ENCODE assay signal across 8 cellular contexts in genomic region chr6:104929348-104929747, GRCh38.
"Had no signal": no experiment of that assay in that cellular context is flagged by ENCODE, and none has a peak within 500 bp of the region (broad histone marks: within the 10 kb centered on the region; RNA-seq: fewer than 3 reads in every experiment).

No MANE protein-coding gene starts in this region.

- FAIRE-seq: G401.6, GM12878, GM12891, GM12892, GM18507, GM19239 had no signal

- H3K4me3 ChIP-seq: GM12878 had no signal

- ATAC-seq: GM12878 had no signal

- DNase-seq: GDM1, GF-D8 had no signal
